Comparison of ENCODE assay signal across 17 cellular contexts in the genomic region with DNA sequence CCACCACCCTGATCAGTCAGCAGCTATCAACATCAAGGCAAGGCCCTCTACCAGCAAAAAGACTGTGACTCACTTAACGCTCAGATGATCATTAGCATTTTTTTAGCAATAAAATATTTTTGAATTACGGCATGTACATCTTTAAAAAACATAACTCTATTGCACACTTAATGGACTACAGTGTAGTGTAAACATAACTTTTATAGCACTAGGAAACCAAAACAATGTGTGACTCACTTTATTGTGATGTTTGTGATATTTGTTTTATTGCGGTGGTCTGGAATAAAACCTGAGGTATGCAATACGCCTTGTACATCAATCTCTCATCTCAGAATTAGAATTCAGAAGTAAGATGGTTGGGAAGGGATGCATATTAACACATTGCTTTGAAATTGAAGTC.
DNase-seq lines count a peak whose midpoint lies in the region; FAIRE-seq lines count a peak whose summit lies in the region.
"Had no signal": no experiment of that assay in that cellular context is flagged by ENCODE, and none has a peak within 500 bp of the region (broad histone marks: within the 10 kb centered on the region; RNA-seq: fewer than 3 reads in every experiment).

No MANE protein-coding gene starts in this region.

- peak; percentile 16 for FAIRE-seq in HTR-8/SVneo (lab: Jason Lieb, UNC)
- FAIRE-seq in endometrium (lab: Jason Lieb, UNC), result peak; percentile 99
- FAIRE-seq: GM12892 had no signal

- DNase-seq in ELR (ENCODE audit: low read depth) (peak; percentile 22), HTR-8/SVneo (ENCODE audit: insufficient read length, low spot score) (peak; percentile 13), T1000 (lab: John Stamatoyannopoulos, UW) (no peak), germinal center (ENCODE audit: low spot score) (no peak), AG08396 (ENCODE audit: low spot score) (no peak)
- DNase-seq in stimulated activated CD4-positive, alpha-beta T cell treated with anti-CD3 and anti-CD28 coated beads, Interleukin-4, amount 100 ng/mL, for 24 hours, result no peak
- DNase-seq: CD4-positive, CD25-positive, alpha-beta regulatory T cell; DMS79; GM23248; H9; NCI-H1417 treated with DMSO at 0.1 percent for 48 hours; NCI-H187; NCI-H446 treated with DMSO at 0.1 percent for 48 hours; NCI-H526 treated with DMSO at 0.1 percent for 48 hours; OCI-M1 had no signal

Comparison
In these comparisons a context has a peak if more than half of its experiments do, and no peak if none do; other contexts are left out.
1. DNase-seq: peak in ELR (single experiment) and HTR-8/SVneo (single experiment); none in T1000 (single experiment), stimulated activated CD4-positive, alpha-beta T cell treated with anti-CD3 and anti-CD28 coated beads, Interleukin-4, amount 100 ng/mL, for 24 hours (single experiment), germinal center (single experiment) and AG08396 (single experiment).